In genomic region chr4:1776521-1777161, GRCh38 we compare ENCODE assay signal across 1 cellular context.
TF ChIP-seq lines count a peak whose summit lies in the region.

No MANE protein-coding gene starts in this region.

TF ChIP-seq in HepG2, 621 proteins besides CTCF, POLR2A, EP300 and RAD21 (continued from another document and continues in another):
- TF ChIP-seq PRDM10 (CRISPR knock-in tag; IDR thresholded peaks at IDR 0.05; ENCODE audit: low read depth) (no peak; the same call in 1 of the 2 replicates), KDM5A (IDR thresholded peaks at IDR 0.05; ENCODE audit: borderline replicate concordance, low read length) (no peak), MXD3 (CRISPR knock-in tag; IDR thresholded peaks at IDR 0.05) (no peak), ZNF777 (CRISPR knock-in tag; IDR thresholded peaks at IDR 0.05) (no peak), KLF12 (CRISPR knock-in tag; IDR thresholded peaks at IDR 0.05; ENCODE audit: borderline replicate concordance) (peak; percentile 62; the same call in 1 of the 2 replicates), TBL1XR1 (IDR thresholded peaks at IDR 0.05; ENCODE audit: borderline replicate concordance, low read length, partially characterized antibody) (no peak), ZNF431 (CRISPR knock-in tag; IDR thresholded peaks at IDR 0.05; ENCODE audit: borderline replicate concordance, low read depth) (no peak), FOXK1 (CRISPR knock-in tag; IDR thresholded peaks at IDR 0.05; ENCODE audit: borderline replicate concordance, low read depth) (0 out of 2 replicates have a peak, but pooled peaks have one; percentile 21), CREM (IDR thresholded peaks at IDR 0.05) (peak; percentile 29; the same call in 1 of the 2 replicates), CREM (CRISPR knock-in tag; IDR thresholded peaks at IDR 0.05) (no peak), SKI (IDR thresholded peaks at IDR 0.05; ENCODE audit: partially characterized antibody) (peak; percentile 55), CERS6 (CRISPR knock-in tag; IDR thresholded peaks at IDR 0.05) (0 out of 2 replicates have a peak, but pooled peaks have one; percentile 16), AGO1 (IDR thresholded peaks at IDR 0.05; ENCODE audit: low read depth, low read length, poor library complexity, severe bottlenecking) (no peak), FOXK2 (IDR thresholded peaks at IDR 0.05) (no peak), ZFP62 (CRISPR knock-in tag; IDR thresholded peaks at IDR 0.05) (no peak), MYNN (CRISPR knock-in tag; IDR thresholded peaks at IDR 0.05; ENCODE audit: low read depth) (no peak), ZBTB42 (CRISPR knock-in tag; IDR thresholded peaks at IDR 0.05) (no peak), SYNCRIP (IDR thresholded peaks at IDR 0.05; ENCODE audit: insufficient read depth, low read depth, low read length) (no peak), TEAD2 (CRISPR knock-in tag; IDR thresholded peaks at IDR 0.05) (no peak), PRDM4 (CRISPR knock-in tag; IDR thresholded peaks at IDR 0.05; ENCODE audit: borderline replicate concordance) (no peak), MATR3 (CRISPR knock-in tag; IDR thresholded peaks at IDR 0.05) (no peak), NONO (IDR thresholded peaks at IDR 0.05) (no peak), NONO (CRISPR knock-in tag; conservative IDR thresholded peaks at IDR 0.05) (no peak), ZNF318 (CRISPR knock-in tag; IDR thresholded peaks at IDR 0.05) (no peak), FOXM1 (CRISPR knock-in tag; IDR thresholded peaks at IDR 0.05) (no peak), SALL2 (CRISPR knock-in tag; IDR thresholded peaks at IDR 0.05) (no peak; the same call in none of the 2 replicates), ZFP82 (CRISPR knock-in tag; IDR thresholded peaks at IDR 0.05; ENCODE audit: borderline replicate concordance) (no peak), SKIL (CRISPR knock-in tag; IDR thresholded peaks at IDR 0.05; ENCODE audit: borderline replicate concordance) (no peak), ZBTB4 (CRISPR knock-in tag; IDR thresholded peaks at IDR 0.05; ENCODE audit: borderline replicate concordance) (no peak; the same call in 1 of the 2 replicates), TBP (CRISPR knock-in tag; IDR thresholded peaks at IDR 0.05) (no peak), SMC3 (IDR thresholded peaks at IDR 0.05; ENCODE audit: low read length) (no peak), THAP7 (CRISPR knock-in tag; IDR thresholded peaks at IDR 0.05) (no peak), ZNF552 (CRISPR knock-in tag; IDR thresholded peaks at IDR 0.05; ENCODE audit: borderline replicate concordance) (no peak), ZNF362 (CRISPR knock-in tag; IDR thresholded peaks at IDR 0.05; ENCODE audit: borderline replicate concordance) (no peak; the same call in 1 of the 2 replicates)
